ENCODE assay signal across 8 cellular contexts in the genomic region with DNA sequence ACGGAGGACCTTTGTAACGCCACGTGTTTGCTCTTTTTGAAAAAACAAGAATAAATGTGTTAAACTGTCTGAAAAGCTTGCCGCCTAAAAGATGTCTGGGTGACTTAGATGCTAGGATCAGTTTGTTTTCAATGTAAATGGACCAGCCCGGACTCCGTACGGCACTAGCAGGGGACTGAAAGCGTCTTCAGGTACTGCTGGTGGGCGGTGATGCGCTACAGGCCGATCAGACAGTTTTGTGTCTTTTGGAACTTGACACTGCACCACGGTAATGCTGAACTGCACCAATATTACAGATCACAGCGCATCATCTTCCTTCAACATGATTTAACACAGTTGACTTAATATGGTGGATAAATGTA. TPM values are rescaled to one million over a fixed set of nuclear protein-coding genes. Genes with fewer than 3 reads are reported as not detected.
DNase-seq lines count a peak whose midpoint lies in the region; ATAC-seq and TF ChIP-seq lines count a peak whose summit lies in the region.

No MANE protein-coding gene starts in this region.

- H3K36me3 Mint-ChIP-seq in T-helper 17 cell (ENCODE audit: low read depth) (no peaks in the 10 kb centered on the region), memory B cell (peaks cover 4% of the 10 kb centered on the region)

- H3K4me3 ChIP-seq in GM06990 (replicated peaks; ENCODE audit: low read depth, low read length), result peak overlapping the region; percentile 94

- no peaks in the 10 kb centered on the region for H3K9me3 ChIP-seq in T-helper 17 cell (ENCODE audit: control insufficient read depth, low read length, poor library complexity, severe bottlenecking)

- H3K9me3 Mint-ChIP-seq in memory B cell, result no peaks in the 10 kb centered on the region
- no peaks in the 10 kb centered on the region for H3K9me3 Mint-ChIP-seq in stimulated activated naive CD8-positive, alpha-beta T cell treated with anti-CD3 and anti-CD28 coated beads, Interleukin-15, amount 100 ng/mL, for 72 hours

- ATAC-seq in HG03378 (IDR thresholded peaks at IDR 0.05; ENCODE audit: unreplicated experiment), result peak; percentile 21
- no peak for ATAC-seq in T-helper 17 cell
- no peak for ATAC-seq in memory B cell (ENCODE audit: low read depth)
- ATAC-seq in stimulated activated naive CD8-positive, alpha-beta T cell treated with anti-CD3 and anti-CD28 coated beads, Interleukin-15, amount 100 ng/mL, for 72 hours, result peak; percentile 21

- no peak for DNase-seq in GM06990 (ENCODE audit: extremely low read depth, insufficient read length)
- DNase-seq in T-helper 17 cell, result no peak
- peak; percentile 54 for DNase-seq in dermis blood vessel endothelial cell
- no peak for DNase-seq in memory B cell (ENCODE audit: low spot score in 2 of 2)
- peak; percentile 54 to 62 for DNase-seq in stimulated activated naive CD8-positive, alpha-beta T cell treated with anti-CD3 and anti-CD28 coated beads, Interleukin-15, amount 100 ng/mL, for 72 hours
- no peak for DNase-seq in effector CD8-positive, alpha-beta T cell (lab: John Stamatoyannopoulos, UW)
- no peak for DNase-seq in AG20443 (ENCODE audit: low spot score)

- H3K4me3 Mint-ChIP-seq in T-helper 17 cell (peak overlapping the region; percentile 93), memory B cell (peak overlapping the region; percentile 91)
- peak overlapping the region; percentile 90 to 96 for H3K4me3 Mint-ChIP-seq in stimulated activated naive CD8-positive, alpha-beta T cell treated with anti-CD3 and anti-CD28 coated beads, Interleukin-15, amount 100 ng/mL, for 72 hours

- no peaks in the 10 kb centered on the region; the same call in 1 of the 2 replicates for H3K36me3 ChIP-seq in GM06990 (ENCODE audit: control insufficient read depth, insufficient read depth, low read length)

- H3K27me3 Mint-ChIP-seq in T-helper 17 cell (no peaks in the 10 kb centered on the region), memory B cell (no peaks in the 10 kb centered on the region)
- no peaks in the 10 kb centered on the region for H3K27me3 Mint-ChIP-seq in stimulated activated naive CD8-positive, alpha-beta T cell treated with anti-CD3 and anti-CD28 coated beads, Interleukin-15, amount 100 ng/mL, for 72 hours

- peaks cover 14% of the 10 kb centered on the region for H3K4me1 Mint-ChIP-seq in T-helper 17 cell
- H3K4me1 Mint-ChIP-seq in memory B cell, result peaks cover 11% of the 10 kb centered on the region
- H3K4me1 Mint-ChIP-seq in stimulated activated naive CD8-positive, alpha-beta T cell treated with anti-CD3 and anti-CD28 coated beads, Interleukin-15, amount 100 ng/mL, for 72 hours, result peaks cover 18% of the 10 kb centered on the region

- peak overlapping the region; percentile 90 for H3K27ac Mint-ChIP-seq in T-helper 17 cell
- H3K27ac Mint-ChIP-seq in memory B cell, result peak overlapping the region; percentile 94
- peak overlapping the region; percentile 96 to 99 for H3K27ac Mint-ChIP-seq in stimulated activated naive CD8-positive, alpha-beta T cell treated with anti-CD3 and anti-CD28 coated beads, Interleukin-15, amount 100 ng/mL, for 72 hours

- TF ChIP-seq CTCF in GM06990 (IDR thresholded peaks at IDR 0.05; ENCODE audit: insufficient read depth, low read length, poor library complexity, severe bottlenecking), result no peak

- H3K27me3 ChIP-seq in GM06990 (replicated peaks; ENCODE audit: control insufficient read depth, insufficient read depth, low read length), result no peaks in the 10 kb centered on the region

RNA-seq across cellular contexts. Expression of gene MBTPS1, which starts 0.7 kb away (rescaled TPM):
- total RNA-seq in T-helper 17 cell (100 to 1,000 TPM in 1 of 2 donors, 10 to 100 TPM in 1; 94.4 to 114 TPM), dermis blood vessel endothelial cell (120 and 138 TPM in 2 replicates)

RNA-seq across cellular contexts. Expression of gene HSDL1, which starts 27.5 kb away (rescaled TPM):
- total RNA-seq in T-helper 17 cell (10 to 100 TPM; 11.9 to 12.6 TPM), dermis blood vessel endothelial cell (28.2 and 32.0 TPM in 2 replicates)

RNA-seq across cellular contexts. Expression of gene DNAAF1, which starts 27.6 kb away (rescaled TPM):
- total RNA-seq in T-helper 17 cell, result not detected
- total RNA-seq in dermis blood vessel endothelial cell, result under 0.01 TPM in 1 of 2 replicates, not detected in the other

Comparison
In these comparisons a context has a peak if more than half of its experiments do, and no peak if none do; other contexts are left out.
1. DNase-seq: peak in dermis blood vessel endothelial cell (single experiment) and stimulated activated naive CD8-positive, alpha-beta T cell treated with anti-CD3 and anti-CD28 coated beads, Interleukin-15, amount 100 ng/mL, for 72 hours (2 of 2); none in GM06990 (single experiment), T-helper 17 cell (0 of 3), memory B cell (0 of 2), effector CD8-positive, alpha-beta T cell (single experiment) and AG20443 (single experiment).
2. ATAC-seq: peak in HG03378 (single experiment) and stimulated activated naive CD8-positive, alpha-beta T cell treated with anti-CD3 and anti-CD28 coated beads, Interleukin-15, amount 100 ng/mL, for 72 hours (single experiment); none in T-helper 17 cell (single experiment) and memory B cell (single experiment).
3. Peak in every context shown above with its lines, with median percentiles within 50 percentile points of each other: H3K27ac Mint-ChIP-seq and H3K4me3 Mint-ChIP-seq.